In genomic region chr22:41619979-41620645, GRCh38 we compare ENCODE assay signal across 9 cellular contexts. TPM values are rescaled to one million over a fixed set of nuclear protein-coding genes. Genes with fewer than 3 reads are reported as not detected.
DNase-seq lines count a peak whose midpoint lies in the region; ATAC-seq and TF ChIP-seq lines count a peak whose summit lies in the region.
"Had no signal": no experiment of that assay in that cellular context is flagged by ENCODE, and none has a peak within 500 bp of the region (broad histone marks: within the 10 kb centered on the region; RNA-seq: fewer than 3 reads in every experiment).

No MANE protein-coding gene starts in this region.

- no peak for TF ChIP-seq POLR2A in vagina (IDR thresholded peaks at IDR 0.05)

- H3K27me3 Mint-ChIP-seq in CD4-positive, alpha-beta memory T cell, result no peaks in the 10 kb centered on the region
- H3K27me3 Mint-ChIP-seq in activated T-cell treated with anti-CD3 and anti-CD28 coated beads, Interleukin-2, amount 50 U/mL, for 72 hours (ENCODE audit: low read depth), result no peaks in the 10 kb centered on the region

- peaks cover under 1% of the 10 kb centered on the region for H3K36me3 ChIP-seq in CD4-positive, alpha-beta memory T cell (ENCODE audit: insufficient read depth, low read length)
- H3K36me3 ChIP-seq in osteoblast (ENCODE audit: insufficient read depth, low read length) (peaks cover 17% of the 10 kb centered on the region), vagina (peaks cover 0 to 24% of the 10 kb centered on the region in 2 donors)

- peaks cover 10 to 18% of the 10 kb centered on the region in 2 donors for H3K36me3 Mint-ChIP-seq in CD4-positive, alpha-beta memory T cell
- peaks cover 7 to 14% of the 10 kb centered on the region in 2 donors for H3K36me3 Mint-ChIP-seq in activated T-cell treated with anti-CD3 and anti-CD28 coated beads, Interleukin-2, amount 50 U/mL, for 72 hours (ENCODE audit: insufficient read depth in 2 of 2)

- peaks cover 80% of the 10 kb centered on the region for H3K79me2 ChIP-seq in osteoblast (ENCODE audit: insufficient read depth, low read length)

- H3K27me3 ChIP-seq in CD4-positive, alpha-beta memory T cell (ENCODE audit: insufficient read depth, low read length), result no peaks in the 10 kb centered on the region
- H3K27me3 ChIP-seq in osteoblast (ENCODE audit: insufficient read depth, low read length), result no peaks in the 10 kb centered on the region
- no peaks in the 10 kb centered on the region for H3K27me3 ChIP-seq in vagina

- peak overlapping the region; percentile 85 for H3K4me2 ChIP-seq in osteoblast (ENCODE audit: insufficient read depth, low read length)

- POLR2A ChIA-PET in CD4-positive, alpha-beta memory T cell (lab: Charles Lee; ENCODE audit: partially characterized antibody), result interaction anchor here (0.9 to 5.6 kb wide), 12 partner anchors 13 to 334 kb away, joined by 4 to 74 read pairs (median 8); partner anchors contain the start of genes ACO2, PHF5A, PMM1 and RANGAP1

- H3K4me1 ChIP-seq in CD4-positive, alpha-beta memory T cell (ENCODE audit: insufficient read depth, low read length), result peaks cover 41% of the 10 kb centered on the region
- H3K4me1 ChIP-seq in osteoblast (ENCODE audit: insufficient read depth, low read length) (peaks cover 19% of the 10 kb centered on the region), vagina (peaks cover 32% of the 10 kb centered on the region)

- H3K9me3 Mint-ChIP-seq in CD4-positive, alpha-beta memory T cell, result no peaks in the 10 kb centered on the region
- no peaks in the 10 kb centered on the region for H3K9me3 Mint-ChIP-seq in activated T-cell treated with anti-CD3 and anti-CD28 coated beads, Interleukin-2, amount 50 U/mL, for 72 hours

- DNase-seq in CD4-positive, alpha-beta memory T cell, result peak; percentile 33 to 49 (median 42)
- DNase-seq in NCI-H82 treated with DMSO at 0.1 percent for 48 hours (lab: John Stamatoyannopoulos, UW; ENCODE audit: unreplicated experiment) (peak; percentile 21), foreskin fibroblast (peak in 1 of 2 donors; percentile 52), osteoblast (ENCODE audit: insufficient read length, low spot score, missing footprints) (peak; percentile 74), vagina (ENCODE audit: extremely low spot score in 2 of 2) (peak in 1 of 2 donors; percentile 89), NCI-H1048 (lab: John Stamatoyannopoulos, UW) (no peak)
- peak; percentile 56 to 60 for DNase-seq in activated T-cell treated with anti-CD3 and anti-CD28 coated beads, Interleukin-2, amount 50 U/mL, for 72 hours

- peak overlapping the region; percentile 76 to 90 for H3K4me3 ChIP-seq in CD4-positive, alpha-beta memory T cell (ENCODE audit: low read length in 2 of 2)
- H3K4me3 ChIP-seq in foreskin fibroblast (ENCODE audit: low read depth in 1 of 2, low read length in 2 of 2) (peak overlapping the region; percentile 89 to 94), osteoblast (ENCODE audit: insufficient read depth, low read length) (peak overlapping the region; percentile 99), vagina (peak overlapping the region; percentile 96 to 98)

- peak overlapping the region; percentile 93 to 100 (median 98) for H3K4me3 Mint-ChIP-seq in CD4-positive, alpha-beta memory T cell
- H3K4me3 Mint-ChIP-seq in activated T-cell treated with anti-CD3 and anti-CD28 coated beads, Interleukin-2, amount 50 U/mL, for 72 hours, result peak overlapping the region; percentile 95 to 99

- CTCF ChIA-PET in CD4-positive, alpha-beta memory T cell (lab: Charles Lee; ENCODE audit: partially characterized antibody), result interaction anchor here (1.0 to 2.1 kb wide), 4 partner anchors 31 to 211 kb away, joined by 3 to 7 read pairs (median 5); partner anchors contain the start of genes PMM1 and POLR3H

- H3K4me1 Mint-ChIP-seq in CD4-positive, alpha-beta memory T cell, result peaks cover 23 to 53% (median 35%) of the 10 kb centered on the region in 4 donors
- peaks cover 55% of the 10 kb centered on the region for H3K4me1 Mint-ChIP-seq in activated T-cell treated with anti-CD3 and anti-CD28 coated beads, Interleukin-2, amount 50 U/mL, for 72 hours (ENCODE audit: low read depth)

- H3K27ac ChIP-seq in CD4-positive, alpha-beta memory T cell (ENCODE audit: low read depth, low read length), result peak overlapping the region; percentile 100
- H3K27ac ChIP-seq in osteoblast (ENCODE audit: low read depth, low read length), result peak overlapping the region; percentile 99
- H3K27ac ChIP-seq in vagina, result peak overlapping the region; percentile 99

- no peak for TF ChIP-seq CTCF in foreskin fibroblast (IDR thresholded peaks at IDR 0.05; ENCODE audit: low read depth, low read length)
- TF ChIP-seq CTCF in osteoblast (IDR thresholded peaks at IDR 0.05; ENCODE audit: extremely low read depth, low read depth, low read length), result no peak
- no peak for TF ChIP-seq CTCF in vagina (IDR thresholded peaks at IDR 0.05)

- intact Hi-C loops in CD4-positive, alpha-beta memory T cell (cut with micrococcal nuclease), result loop anchor here (2.0 kb wide), 1 partner anchor 173 kb away; the partner anchor contains the start of gene TOB2
- intact Hi-C loops in vagina (cut with DNase I), result no loop called here

- peak; percentile 26 for ATAC-seq in GM21723 (IDR thresholded peaks at IDR 0.05; ENCODE audit: unreplicated experiment)
- peak; percentile 18 to 32 for ATAC-seq in activated T-cell treated with anti-CD3 and anti-CD28 coated beads, Interleukin-2, amount 50 U/mL, for 72 hours (replicated peaks in 1 of 2)

- H3K9me3 ChIP-seq in CD4-positive, alpha-beta memory T cell (ENCODE audit: control insufficient read depth in 1 of 2, low read length in 2 of 2), result no peaks in the 10 kb centered on the region
- H3K9me3 ChIP-seq in osteoblast (ENCODE audit: low read depth, low read length), result no peaks in the 10 kb centered on the region
- H3K9me3 ChIP-seq in vagina, result no peaks in the 10 kb centered on the region

- peak overlapping the region; percentile 78 for H2AFZ ChIP-seq in osteoblast (ENCODE audit: low read length)

- peak overlapping the region; percentile 98 to 100 (median 99) for H3K27ac Mint-ChIP-seq in CD4-positive, alpha-beta memory T cell
- H3K27ac Mint-ChIP-seq in activated T-cell treated with anti-CD3 and anti-CD28 coated beads, Interleukin-2, amount 50 U/mL, for 72 hours, result peak overlapping the region; percentile 96

- peaks cover 18% of the 10 kb centered on the region for H4K20me1 ChIP-seq in osteoblast (ENCODE audit: insufficient read depth, low read length)

RNA-seq across cellular contexts. Expression of gene DESI1, which starts 0.7 kb away (rescaled TPM):
- 10 to 100 TPM; 26.2 to 28.7 TPM for total RNA-seq in CD4-positive, alpha-beta memory T cell
- 10 to 100 TPM in 1 of 2 donors, 1 to 10 TPM in 1; 9.5 to 13.6 TPM for polyA plus RNA-seq in CD4-positive, alpha-beta memory T cell
- 10 to 100 TPM; 52.6 to 65.7 TPM for total RNA-seq in activated T-cell treated with anti-CD3 and anti-CD28 coated beads, Interleukin-2, amount 50 U/mL, for 72 hours
- total RNA-seq in osteoblast (16.3 and 18.3 TPM in 2 replicates), vagina (20.6 TPM)

RNA-seq across cellular contexts. Expression of gene XRCC6, which starts 1.0 kb away (rescaled TPM):
- 100 to 1,000 TPM; 174 to 181 TPM for total RNA-seq in CD4-positive, alpha-beta memory T cell
- polyA plus RNA-seq in CD4-positive, alpha-beta memory T cell, result 100 to 1,000 TPM; 441 to 593 TPM
- total RNA-seq in activated T-cell treated with anti-CD3 and anti-CD28 coated beads, Interleukin-2, amount 50 U/mL, for 72 hours, result 100 to 1,000 TPM; 271 to 315 TPM
- total RNA-seq in osteoblast (247 and 251 TPM in 2 replicates), vagina (158 TPM)

RNA-seq across cellular contexts. Expression of gene PMM1, which starts 30.5 kb away (rescaled TPM):
- total RNA-seq in CD4-positive, alpha-beta memory T cell, result 10 to 100 TPM; 31.7 to 32.9 TPM
- 10 to 100 TPM; 32.0 to 45.7 TPM for polyA plus RNA-seq in CD4-positive, alpha-beta memory T cell
- total RNA-seq in activated T-cell treated with anti-CD3 and anti-CD28 coated beads, Interleukin-2, amount 50 U/mL, for 72 hours, result 10 to 100 TPM; 84.3 to 86.2 TPM
- total RNA-seq in osteoblast (15.6 and 18.9 TPM in 2 replicates), vagina (40.8 TPM)

RNA-seq across cellular contexts. Expression of gene CSDC2, which starts 59.3 kb away (rescaled TPM):
- total RNA-seq in CD4-positive, alpha-beta memory T cell, result not detected
- not detected for polyA plus RNA-seq in CD4-positive, alpha-beta memory T cell
- total RNA-seq in activated T-cell treated with anti-CD3 and anti-CD28 coated beads, Interleukin-2, amount 50 U/mL, for 72 hours, result not detected
- 0.88 and 1.1 TPM in 2 replicates for total RNA-seq in osteoblast
- total RNA-seq in vagina, result 29.7 TPM
- total RNA-seq: T-helper 1 cell treated with Interleukin-12 subunit alpha and Interleukin-12 subunit beta and Interleukin-4 antibody, amounts not matched to agents 30 ng/mL and 1 ng/mL, for 36 hours had no signal
